Comparison of ENCODE assay signal across 31 cellular contexts in the genomic region with DNA sequence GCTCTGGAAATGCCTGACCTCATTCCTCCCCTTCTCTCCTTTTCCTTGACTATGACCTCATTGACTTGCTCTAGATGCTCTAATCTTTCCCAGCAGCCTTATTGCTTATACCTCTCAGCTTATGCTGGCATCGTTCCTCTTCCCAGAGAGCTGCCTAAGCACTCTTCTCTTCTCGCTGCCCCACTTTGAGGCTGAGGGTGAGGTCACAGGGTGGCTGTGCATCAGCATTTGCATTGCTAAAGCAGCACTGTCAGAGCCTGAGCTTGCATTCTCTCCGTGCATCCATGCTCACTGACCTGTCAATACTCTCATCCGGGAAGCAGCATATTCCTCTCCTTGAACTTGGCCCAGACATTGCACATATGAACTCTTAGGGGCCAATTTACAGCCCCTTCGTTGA.
"Had no signal": no experiment of that assay in that cellular context is flagged by ENCODE, and none has a peak within 500 bp of the region (broad histone marks: within the 10 kb centered on the region; RNA-seq: fewer than 3 reads in every experiment).

No MANE protein-coding gene starts in this region.

- H3K4me2 ChIP-seq: neural progenitor cell had no signal

- H3K4me1 Mint-ChIP-seq: activated naive CD8-positive, alpha-beta T cell treated with anti-CD3 and anti-CD28 coated beads, Interleukin-2, amount 10 ng/mL, durations not matched to agents 7 days and 5 days; natural killer cell had no signal

- ATAC-seq: effector memory CD8-positive, alpha-beta T cell; esophagus mucosa; left cardiac atrium; natural killer cell; sciatic nerve; stimulated activated naive CD8-positive, alpha-beta T cell treated with anti-CD3 and anti-CD28 coated beads, Interleukin-15, Interleukin-2, amounts not matched to agents 100 U/mL and 50 U/mL, for 24 hours had no signal

- H3K27ac ChIP-seq: brain microvascular endothelial cell, coronary artery, dorsolateral prefrontal cortex, neural progenitor cell, skin epidermis, testis, transverse colon had no signal

- H3K4me1 ChIP-seq: neural progenitor cell, testis, transverse colon had no signal

- DNase-seq: activated CD4-positive, alpha-beta memory T cell treated with anti-CD3 and anti-CD28 coated beads for 36 hours; activated CD4-positive, alpha-beta T cell treated with anti-CD3 and anti-CD28 coated beads for 48 hours; activated CD8-positive, alpha-beta memory T cell treated with anti-CD3 and anti-CD28 coated beads, Interleukin-2, amount 50 U/mL, for 4 hours; activated effector memory CD4-positive, alpha-beta T cell treated with anti-CD3 and anti-CD28 coated beads, Interleukin-2, amount 50 U/mL, for 16 hours; activated naive CD4-positive, alpha-beta T cell treated with anti-CD3 and anti-CD28 coated beads for 36 hours; activated naive CD8-positive, alpha-beta T cell treated with anti-CD3 and anti-CD28 coated beads, Interleukin-2, amount 10 ng/mL, durations not matched to agents 7 days and 5 days; activated T-cell treated with anti-CD3 and anti-CD28 coated beads, Interleukin-2, amount 50 U/mL, for 1 hour; brain microvascular endothelial cell; dorsolateral prefrontal cortex; effector memory CD8-positive, alpha-beta T cell; foreskin fibroblast; head of caudate nucleus; hypothalamus; left cardiac atrium; midbrain; natural killer cell; posterior cingulate gyrus; stimulated activated CD4-positive, alpha-beta T cell treated with anti-CD3 and anti-CD28 coated beads, Interleukin-12 subunit alpha, Interleukin-12 subunit beta, amount 100 ng/mL, for 4 hours; stimulated activated CD4-positive, alpha-beta T cell treated with anti-CD3 and anti-CD28 coated beads, Interleukin-4, amount 100 ng/mL, for 1 hour; stimulated activated naive CD8-positive, alpha-beta T cell treated with anti-CD3 and anti-CD28 coated beads, Interleukin-15, Interleukin-2, amounts not matched to agents 100 U/mL and 50 U/mL, for 24 hours; testis; transverse colon had no signal

- H3K27ac Mint-ChIP-seq: activated CD4-positive, alpha-beta memory T cell treated with anti-CD3 and anti-CD28 coated beads for 36 hours; activated naive CD4-positive, alpha-beta T cell treated with anti-CD3 and anti-CD28 coated beads for 36 hours; activated naive CD8-positive, alpha-beta T cell treated with anti-CD3 and anti-CD28 coated beads, Interleukin-2, amount 10 ng/mL, durations not matched to agents 7 days and 5 days; activated T-helper 1 cell treated with anti-CD3 and anti-CD28 coated beads, Interleukin-12 subunit alpha, Interleukin-12 subunit beta, Interleukin-2, Interleukin-4 antibody, amounts not matched to agents 30 ng/mL and 10 ng/mL and 1 ng/mL, durations not matched to agents 14 hours and 24 hours and 36 hours; effector memory CD8-positive, alpha-beta T cell; natural killer cell; neural progenitor cell had no signal

- H3K36me3 ChIP-seq: brain microvascular endothelial cell, neural progenitor cell, transverse colon had no signal

- H3K9me3 Mint-ChIP-seq: activated CD4-positive, alpha-beta memory T cell treated with anti-CD3 and anti-CD28 coated beads for 36 hours; activated naive CD4-positive, alpha-beta T cell treated with anti-CD3 and anti-CD28 coated beads for 36 hours; activated naive CD8-positive, alpha-beta T cell treated with anti-CD3 and anti-CD28 coated beads, Interleukin-2, amount 10 ng/mL, durations not matched to agents 7 days and 5 days; activated T-helper 1 cell treated with anti-CD3 and anti-CD28 coated beads, Interleukin-12 subunit alpha, Interleukin-12 subunit beta, Interleukin-2, Interleukin-4 antibody, amounts not matched to agents 30 ng/mL and 10 ng/mL and 1 ng/mL, durations not matched to agents 14 hours and 24 hours and 36 hours; natural killer cell; neural progenitor cell had no signal

- H3K4me3 ChIP-seq: coronary artery, dorsolateral prefrontal cortex, neural progenitor cell, skin epidermis, testis, transverse colon had no signal

- H3K4me3 Mint-ChIP-seq: activated CD4-positive, alpha-beta memory T cell treated with anti-CD3 and anti-CD28 coated beads for 36 hours; activated naive CD4-positive, alpha-beta T cell treated with anti-CD3 and anti-CD28 coated beads for 36 hours; activated naive CD8-positive, alpha-beta T cell treated with anti-CD3 and anti-CD28 coated beads, Interleukin-2, amount 10 ng/mL, durations not matched to agents 7 days and 5 days; activated T-helper 1 cell treated with anti-CD3 and anti-CD28 coated beads, Interleukin-12 subunit alpha, Interleukin-12 subunit beta, Interleukin-2, Interleukin-4 antibody, amounts not matched to agents 30 ng/mL and 10 ng/mL and 1 ng/mL, durations not matched to agents 14 hours and 24 hours and 36 hours; effector memory CD8-positive, alpha-beta T cell; natural killer cell; neural progenitor cell had no signal

- FAIRE-seq: astrocyte, keratinocyte, urothelium cell line had no signal

- H3K9ac ChIP-seq: neural progenitor cell had no signal

- H3K27me3 ChIP-seq: brain microvascular endothelial cell, neural progenitor cell, testis, transverse colon had no signal

- H2AFZ ChIP-seq: neural progenitor cell had no signal

- H3K36me3 Mint-ChIP-seq: activated CD4-positive, alpha-beta memory T cell treated with anti-CD3 and anti-CD28 coated beads for 36 hours; activated naive CD8-positive, alpha-beta T cell treated with anti-CD3 and anti-CD28 coated beads, Interleukin-2, amount 10 ng/mL, durations not matched to agents 7 days and 5 days; natural killer cell; neural progenitor cell had no signal

- H3K9me3 ChIP-seq: testis, transverse colon had no signal
